In the genomic region with DNA sequence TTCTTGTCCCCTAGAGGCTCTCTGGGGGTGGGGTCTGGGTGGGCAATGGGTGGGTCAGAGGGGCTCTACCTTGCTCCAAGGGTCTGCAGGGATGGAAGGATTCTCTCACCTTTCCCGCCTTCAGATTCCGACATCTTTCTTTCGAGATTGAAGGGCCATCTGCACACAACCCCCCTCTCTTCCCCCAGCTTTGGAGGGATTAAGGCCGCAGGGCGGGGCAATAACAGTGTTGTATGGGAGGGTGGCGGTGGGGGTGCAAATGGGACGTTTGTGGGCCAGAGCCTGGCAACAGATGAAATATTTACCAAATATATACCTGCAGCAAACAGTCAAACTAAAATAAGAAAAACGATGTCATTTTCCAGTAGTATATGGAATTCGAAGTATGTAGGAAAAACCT, we compare ENCODE assay signal across 1 cellular context.
TF ChIP-seq lines count a peak whose summit lies in the region.

A gene (minus strand): TSS at position 165 of the 400 bp plus-strand sequence. CDS start 31 bp downstream, at position 134.

TF ChIP-seq in IMR-90, 13 proteins besides CTCF, POLR2A, EP300 and RAD21:
- TF ChIP-seq SMC3 (IDR thresholded peaks at IDR 0.05; ENCODE audit: low read depth, low read length) = no peak
- no peak for TF ChIP-seq NFE2L2 (IDR thresholded peaks at IDR 0.05; ENCODE audit: low read depth, low read length)
- TF ChIP-seq CHD1 (IDR thresholded peaks at IDR 0.05; ENCODE audit: low read depth, low read length) = no peak
- TF ChIP-seq MXI1 (IDR thresholded peaks at IDR 0.05; ENCODE audit: borderline replicate concordance, low read depth, low read length) = no peak
- no peak for TF ChIP-seq RFX5 (IDR thresholded peaks at IDR 0.05; ENCODE audit: low read depth, low read length)
- no peak for TF ChIP-seq BHLHE40 (IDR thresholded peaks at IDR 0.05; ENCODE audit: low read depth, low read length)
- no peak for TF ChIP-seq CEBPB (IDR thresholded peaks at IDR 0.05; ENCODE audit: low read depth, low read length)
- TF ChIP-seq, protein P1, sequence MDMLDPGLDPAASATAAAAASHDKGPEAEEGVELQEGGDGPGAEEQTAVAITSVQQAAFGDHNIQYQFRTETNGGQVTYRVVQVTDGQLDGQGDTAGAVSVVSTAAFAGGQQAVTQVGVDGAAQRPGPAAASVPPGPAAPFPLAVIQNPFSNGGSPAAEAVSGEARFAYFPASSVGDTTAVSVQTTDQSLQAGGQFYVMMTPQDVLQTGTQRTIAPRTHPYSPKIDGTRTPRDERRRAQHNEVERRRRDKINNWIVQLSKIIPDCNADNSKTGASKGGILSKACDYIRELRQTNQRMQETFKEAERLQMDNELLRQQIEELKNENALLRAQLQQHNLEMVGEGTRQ (IDR thresholded peaks at IDR 0.05; ENCODE audit: low read depth, low read length) = no peak
- TF ChIP-seq MAFK (IDR thresholded peaks at IDR 0.05; ENCODE audit: low read depth, low read length) = no peak
- TF ChIP-seq, protein P2, sequence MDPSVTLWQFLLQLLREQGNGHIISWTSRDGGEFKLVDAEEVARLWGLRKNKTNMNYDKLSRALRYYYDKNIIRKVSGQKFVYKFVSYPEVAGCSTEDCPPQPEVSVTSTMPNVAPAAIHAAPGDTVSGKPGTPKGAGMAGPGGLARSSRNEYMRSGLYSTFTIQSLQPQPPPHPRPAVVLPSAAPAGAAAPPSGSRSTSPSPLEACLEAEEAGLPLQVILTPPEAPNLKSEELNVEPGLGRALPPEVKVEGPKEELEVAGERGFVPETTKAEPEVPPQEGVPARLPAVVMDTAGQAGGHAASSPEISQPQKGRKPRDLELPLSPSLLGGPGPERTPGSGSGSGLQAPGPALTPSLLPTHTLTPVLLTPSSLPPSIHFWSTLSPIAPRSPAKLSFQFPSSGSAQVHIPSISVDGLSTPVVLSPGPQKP (IDR thresholded peaks at IDR 0.05; ENCODE audit: borderline replicate concordance, low read depth, low read length) = no peak
- TF ChIP-seq FOS (IDR thresholded peaks at IDR 0.05; ENCODE audit: low read depth, low read length) = no peak
TF ChIP-seq in IMR-90: peak in this region for 0.
